Comparison of ENCODE assay signal across 7 cellular contexts in the genomic region with DNA sequence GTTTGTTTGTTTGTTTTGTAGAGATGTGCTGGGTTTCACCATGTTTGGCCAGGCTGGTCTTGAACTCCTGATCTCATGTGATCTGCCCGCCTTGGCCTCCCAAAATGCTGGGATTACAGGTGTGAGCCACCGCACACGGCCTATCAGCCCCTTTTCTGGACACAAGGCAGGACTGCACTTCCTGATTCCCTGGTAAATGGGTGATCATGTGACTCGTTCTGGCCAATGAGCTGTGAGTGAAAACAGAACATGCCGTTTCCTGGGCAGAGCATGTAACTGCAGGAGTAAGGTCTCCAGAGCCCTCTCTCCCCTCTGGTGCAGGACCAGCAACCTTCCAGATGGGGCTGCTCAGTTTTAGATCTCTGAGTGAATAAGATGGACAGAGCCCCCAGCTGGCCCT.
A peak's percentile ranks its signal among the peaks of the same experiment; 100 is the strongest.
DNase-seq lines count a peak whose midpoint lies in the region; ATAC-seq and TF ChIP-seq lines count a peak whose summit lies in the region.

No MANE protein-coding gene starts in this region.

- ATAC-seq in SK-N-SH treated with all-trans-retinoic acid at 6 μM for 48 hours, result peak; percentile 59; the same call in 2 of the 3 replicates
- no peak for ATAC-seq in GM21360 (IDR thresholded peaks at IDR 0.05; ENCODE audit: unreplicated experiment)
- ATAC-seq in HG03280 (IDR thresholded peaks at IDR 0.05; ENCODE audit: unreplicated experiment), result no peak

- DNase-seq in CD1c-positive myeloid dendritic cell (ENCODE audit: extremely low spot score), result peak; percentile 60
- peak; percentile 31 for DNase-seq in EH (ENCODE audit: low read depth)
- peak; percentile 41 for DNase-seq in iPS DF 4.7 (ENCODE audit: extremely low read depth, low spot score)
- DNase-seq in GF-D8 (lab: John Stamatoyannopoulos, UW), result no peak

TF ChIP-seq in SK-N-SH treated with all-trans-retinoic acid at 6 μM for 48 hours, 23 proteins besides CTCF, POLR2A, EP300 and RAD21:
- TF ChIP-seq TSHZ2 (CRISPR knock-in tag; IDR thresholded peaks at IDR 0.05), result 0 out of 2 replicates have a peak, but pooled peaks have one; percentile 27
- TF ChIP-seq BACH2 (CRISPR knock-in tag; IDR thresholded peaks at IDR 0.05; ENCODE audit: borderline replicate concordance), result no peak
- TF ChIP-seq CSDC2 (CRISPR knock-in tag; IDR thresholded peaks at IDR 0.05), result no peak
- TF ChIP-seq RARB (CRISPR knock-in tag; IDR thresholded peaks at IDR 0.05), result no peak
- TF ChIP-seq TCF4 (CRISPR knock-in tag; IDR thresholded peaks at IDR 0.05; ENCODE audit: borderline replicate concordance), result 0 out of 2 replicates have a peak, but pooled peaks have one; percentile 14
